1 cellular context compared by ENCODE assay signal in the genomic region with DNA sequence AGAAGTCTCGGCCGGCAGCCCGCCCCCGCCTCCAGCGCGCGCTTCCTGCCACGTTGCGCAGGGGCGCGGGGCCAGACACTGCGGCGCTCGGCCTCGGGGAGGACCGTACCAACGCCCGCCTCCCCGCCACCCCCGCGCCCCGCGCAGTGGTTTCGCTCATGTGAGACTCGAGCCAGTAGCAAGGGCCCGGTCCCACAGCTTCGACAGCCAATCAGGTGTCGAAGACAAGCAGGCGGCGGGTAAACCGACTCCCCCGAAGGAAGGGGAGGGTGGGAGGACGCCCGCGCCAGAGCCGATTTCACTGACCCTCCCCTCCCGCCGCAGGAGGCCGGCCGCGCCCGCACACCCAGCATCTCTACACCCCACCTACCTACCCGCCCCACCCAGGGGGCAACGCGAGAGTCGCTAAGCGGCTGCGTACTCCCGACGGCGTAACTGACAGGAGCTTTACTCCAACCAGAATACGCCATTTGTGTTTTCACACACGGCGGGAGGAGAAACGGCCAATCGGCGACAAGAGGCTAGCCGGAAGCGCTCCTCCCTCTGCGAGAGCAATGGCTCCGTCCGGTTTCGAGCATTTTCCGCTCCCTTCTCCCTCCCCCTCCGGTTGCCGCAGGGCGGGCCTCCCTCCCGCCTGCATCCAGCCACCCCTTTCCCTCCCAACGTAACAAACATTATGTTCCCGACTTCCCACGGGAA.
TF ChIP-seq lines count a peak whose summit lies in the region.

No MANE protein-coding gene starts in this region.

TF ChIP-seq in GM12878, 131 proteins besides CTCF, POLR2A, EP300 and RAD21 (continued from another document and continues in another):
- TF ChIP-seq, protein P1, sequence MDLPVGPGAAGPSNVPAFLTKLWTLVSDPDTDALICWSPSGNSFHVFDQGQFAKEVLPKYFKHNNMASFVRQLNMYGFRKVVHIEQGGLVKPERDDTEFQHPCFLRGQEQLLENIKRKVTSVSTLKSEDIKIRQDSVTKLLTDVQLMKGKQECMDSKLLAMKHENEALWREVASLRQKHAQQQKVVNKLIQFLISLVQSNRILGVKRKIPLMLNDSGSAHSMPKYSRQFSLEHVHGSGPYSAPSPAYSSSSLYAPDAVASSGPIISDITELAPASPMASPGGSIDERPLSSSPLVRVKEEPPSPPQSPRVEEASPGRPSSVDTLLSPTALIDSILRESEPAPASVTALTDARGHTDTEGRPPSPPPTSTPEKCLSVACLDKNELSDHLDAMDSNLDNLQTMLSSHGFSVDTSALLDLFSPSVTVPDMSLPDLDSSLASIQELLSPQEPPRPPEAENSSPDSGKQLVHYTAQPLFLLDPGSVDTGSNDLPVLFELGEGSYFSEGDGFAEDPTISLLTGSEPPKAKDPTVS (IDR thresholded peaks at IDR 0.05; ENCODE audit: low read depth, low read length), result no peak
- no peak for TF ChIP-seq CBX3 (IDR thresholded peaks at IDR 0.05; ENCODE audit: borderline replicate concordance, low read depth)
- TF ChIP-seq ZBTB11 (CRISPR knock-in tag; IDR thresholded peaks at IDR 0.05), result 0 out of 2 replicates have a peak, but pooled peaks have one; percentile 38
- TF ChIP-seq MYB (IDR thresholded peaks at IDR 0.05; ENCODE audit: borderline replicate concordance, low read depth, low read length), result no peak
- no peak for TF ChIP-seq EZH2 (IDR thresholded peaks at IDR 0.05; ENCODE audit: borderline replicate concordance, control insufficient read depth, low read depth, low read length)
- TF ChIP-seq MXI1 (IDR thresholded peaks at IDR 0.05; ENCODE audit: low read depth, low read length), result no peak; the same call in 1 of the 2 replicates
- TF ChIP-seq TCF12 (IDR thresholded peaks at IDR 0.05; ENCODE audit: low read depth, low read length), result no peak
- no peak for TF ChIP-seq USF2 (IDR thresholded peaks at IDR 0.05; ENCODE audit: borderline replicate concordance, low read depth, low read length)
- TF ChIP-seq MTA2 (IDR thresholded peaks at IDR 0.05; ENCODE audit: low read depth), result no peak
- no peak for TF ChIP-seq SIX5 (IDR thresholded peaks at IDR 0.05; ENCODE audit: low read depth, low read length, severe bottlenecking)
- no peak for TF ChIP-seq ZNF24 (IDR thresholded peaks at IDR 0.05)
- no peak for TF ChIP-seq STAT3 (IDR thresholded peaks at IDR 0.05; ENCODE audit: low read depth, low read length)
- TF ChIP-seq, protein P2, sequence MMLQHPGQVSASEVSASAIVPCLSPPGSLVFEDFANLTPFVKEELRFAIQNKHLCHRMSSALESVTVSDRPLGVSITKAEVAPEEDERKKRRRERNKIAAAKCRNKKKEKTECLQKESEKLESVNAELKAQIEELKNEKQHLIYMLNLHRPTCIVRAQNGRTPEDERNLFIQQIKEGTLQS (IDR thresholded peaks at IDR 0.05; ENCODE audit: borderline replicate concordance, extremely low read depth, low read depth, low read length), result no peak
- TF ChIP-seq FOXK2 (IDR thresholded peaks at IDR 0.05), result peak; percentile 95
- peak; percentile 80 for TF ChIP-seq BRCA1 (IDR thresholded peaks at IDR 0.05; ENCODE audit: low read depth, low read length)
- TF ChIP-seq BCL11A (IDR thresholded peaks at IDR 0.05; ENCODE audit: low read depth, low read length), result peak; percentile 25
- peak; percentile 99 for TF ChIP-seq JUND (IDR thresholded peaks at IDR 0.05; ENCODE audit: low read depth, low read length)
- peak; percentile 86 for TF ChIP-seq SMAD1 (IDR thresholded peaks at IDR 0.05; ENCODE audit: low read depth, partially characterized antibody)
- TF ChIP-seq SRF (IDR thresholded peaks at IDR 0.05; ENCODE audit: low read depth in 2 of 2, low read length in 2 of 2), result 0 out of 4 replicates have a peak, but pooled peaks of 1 of the 2 experiments have one; percentile 25
- TF ChIP-seq ZNF274 (IDR thresholded peaks at IDR 0.05; ENCODE audit: insufficient read depth, insufficient read length), result no peak
- TF ChIP-seq ZNF592 (IDR thresholded peaks at IDR 0.05), result no peak
- peak; percentile 42; the same call in 1 of the 2 replicates for TF ChIP-seq GATAD2B (conservative IDR thresholded peaks at IDR 0.05; ENCODE audit: low read depth)
- peak; percentile 85; the same call in 2 of the 3 replicates for TF ChIP-seq POU2F2 (IDR thresholded peaks at IDR 0.05; ENCODE audit: borderline replicate concordance, low read depth, low read length)
- no peak for TF ChIP-seq ASH2L (IDR thresholded peaks at IDR 0.05; ENCODE audit: borderline replicate concordance, low read depth)
- peak; percentile 95 for TF ChIP-seq ATF7 (IDR thresholded peaks at IDR 0.05; ENCODE audit: low read depth)
- TF ChIP-seq, protein P3, sequence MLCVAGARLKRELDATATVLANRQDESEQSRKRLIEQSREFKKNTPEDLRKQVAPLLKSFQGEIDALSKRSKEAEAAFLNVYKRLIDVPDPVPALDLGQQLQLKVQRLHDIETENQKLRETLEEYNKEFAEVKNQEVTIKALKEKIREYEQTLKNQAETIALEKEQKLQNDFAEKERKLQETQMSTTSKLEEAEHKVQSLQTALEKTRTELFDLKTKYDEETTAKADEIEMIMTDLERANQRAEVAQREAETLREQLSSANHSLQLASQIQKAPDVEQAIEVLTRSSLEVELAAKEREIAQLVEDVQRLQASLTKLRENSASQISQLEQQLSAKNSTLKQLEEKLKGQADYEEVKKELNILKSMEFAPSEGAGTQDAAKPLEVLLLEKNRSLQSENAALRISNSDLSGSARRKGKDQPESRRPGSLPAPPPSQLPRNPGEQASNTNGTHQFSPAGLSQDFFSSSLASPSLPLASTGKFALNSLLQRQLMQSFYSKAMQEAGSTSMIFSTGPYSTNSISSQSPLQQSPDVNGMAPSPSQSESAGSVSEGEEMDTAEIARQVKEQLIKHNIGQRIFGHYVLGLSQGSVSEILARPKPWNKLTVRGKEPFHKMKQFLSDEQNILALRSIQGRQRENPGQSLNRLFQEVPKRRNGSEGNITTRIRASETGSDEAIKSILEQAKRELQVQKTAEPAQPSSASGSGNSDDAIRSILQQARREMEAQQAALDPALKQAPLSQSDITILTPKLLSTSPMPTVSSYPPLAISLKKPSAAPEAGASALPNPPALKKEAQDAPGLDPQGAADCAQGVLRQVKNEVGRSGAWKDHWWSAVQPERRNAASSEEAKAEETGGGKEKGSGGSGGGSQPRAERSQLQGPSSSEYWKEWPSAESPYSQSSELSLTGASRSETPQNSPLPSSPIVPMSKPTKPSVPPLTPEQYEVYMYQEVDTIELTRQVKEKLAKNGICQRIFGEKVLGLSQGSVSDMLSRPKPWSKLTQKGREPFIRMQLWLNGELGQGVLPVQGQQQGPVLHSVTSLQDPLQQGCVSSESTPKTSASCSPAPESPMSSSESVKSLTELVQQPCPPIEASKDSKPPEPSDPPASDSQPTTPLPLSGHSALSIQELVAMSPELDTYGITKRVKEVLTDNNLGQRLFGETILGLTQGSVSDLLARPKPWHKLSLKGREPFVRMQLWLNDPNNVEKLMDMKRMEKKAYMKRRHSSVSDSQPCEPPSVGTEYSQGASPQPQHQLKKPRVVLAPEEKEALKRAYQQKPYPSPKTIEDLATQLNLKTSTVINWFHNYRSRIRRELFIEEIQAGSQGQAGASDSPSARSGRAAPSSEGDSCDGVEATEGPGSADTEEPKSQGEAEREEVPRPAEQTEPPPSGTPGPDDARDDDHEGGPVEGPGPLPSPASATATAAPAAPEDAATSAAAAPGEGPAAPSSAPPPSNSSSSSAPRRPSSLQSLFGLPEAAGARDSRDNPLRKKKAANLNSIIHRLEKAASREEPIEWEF (IDR thresholded peaks at IDR 0.05; ENCODE audit: insufficient replicate concordance, low read depth, low read length), result no peak
- TF ChIP-seq, protein P4, sequence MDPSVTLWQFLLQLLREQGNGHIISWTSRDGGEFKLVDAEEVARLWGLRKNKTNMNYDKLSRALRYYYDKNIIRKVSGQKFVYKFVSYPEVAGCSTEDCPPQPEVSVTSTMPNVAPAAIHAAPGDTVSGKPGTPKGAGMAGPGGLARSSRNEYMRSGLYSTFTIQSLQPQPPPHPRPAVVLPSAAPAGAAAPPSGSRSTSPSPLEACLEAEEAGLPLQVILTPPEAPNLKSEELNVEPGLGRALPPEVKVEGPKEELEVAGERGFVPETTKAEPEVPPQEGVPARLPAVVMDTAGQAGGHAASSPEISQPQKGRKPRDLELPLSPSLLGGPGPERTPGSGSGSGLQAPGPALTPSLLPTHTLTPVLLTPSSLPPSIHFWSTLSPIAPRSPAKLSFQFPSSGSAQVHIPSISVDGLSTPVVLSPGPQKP (IDR thresholded peaks at IDR 0.05; ENCODE audit: low read depth, low read length), result peak; percentile 69; the same call in 1 of the 2 replicates
- no peak for TF ChIP-seq USF1 (IDR thresholded peaks at IDR 0.05; ENCODE audit: borderline replicate concordance, extremely low read length, insufficient read depth, low read depth, low read length)
- peak; percentile 23 for TF ChIP-seq MYC (IDR thresholded peaks at IDR 0.05; ENCODE audit: insufficient read depth, insufficient read length, insufficient replicate concordance, low read length, severe bottlenecking)
- no peak for TF ChIP-seq LARP7 (IDR thresholded peaks at IDR 0.05)
- peak; percentile 97 for TF ChIP-seq CHD1 (IDR thresholded peaks at IDR 0.05; ENCODE audit: low read depth, low read length)
- no peak; the same call in 1 of the 2 replicates for TF ChIP-seq NFIC (IDR thresholded peaks at IDR 0.05; ENCODE audit: low read depth, low read length)
- no peak for TF ChIP-seq RCOR1 (conservative IDR thresholded peaks at IDR 0.05; ENCODE audit: low read depth, low read length)
- no peak; the same call in 1 of the 2 replicates for TF ChIP-seq TBL1XR1 (IDR thresholded peaks at IDR 0.05; ENCODE audit: low read depth, low read length)
- TF ChIP-seq SMC3 (IDR thresholded peaks at IDR 0.05; ENCODE audit: borderline replicate concordance, low read length), result no peak
- no peak for TF ChIP-seq ZZZ3 (IDR thresholded peaks at IDR 0.05; ENCODE audit: control insufficient read depth, insufficient read length, low read depth)
- no peak for TF ChIP-seq ZNF622 (IDR thresholded peaks at IDR 0.05)
- peak; percentile 16; the same call in 1 of the 2 replicates for TF ChIP-seq SREBF2 (IDR thresholded peaks at IDR 0.05; ENCODE audit: low read length)
